Comparison of ENCODE assay signal across 9 cellular contexts in genomic region chr1:186829679-186830587, GRCh38. TPM values are rescaled to one million over a fixed set of nuclear protein-coding genes. Genes with fewer than 3 reads are reported as not detected.
DNase-seq lines count a peak whose midpoint lies in the region; TF ChIP-seq lines count a peak whose summit lies in the region.
"Had no signal": no experiment of that assay in that cellular context is flagged by ENCODE, and none has a peak within 500 bp of the region (broad histone marks: within the 10 kb centered on the region; RNA-seq: fewer than 3 reads in every experiment).

No MANE protein-coding gene starts in this region.

- peaks cover 8% of the 10 kb centered on the region for H3K4me1 Mint-ChIP-seq in activated T-helper 2 cell treated with anti-CD3 and anti-CD28 coated beads, Interferon-gamma antibody, Interleukin-2, Interleukin-4, amounts not matched to agents 10 μg/mL and 5 μg/mL and 100 μg/mL, durations not matched to agents 14 hours and 24 hours and 36 hours (ENCODE audit: low read depth)

- H3K27me3 ChIP-seq in hepatocyte, result no peaks in the 10 kb centered on the region
- no peaks in the 10 kb centered on the region for H3K27me3 ChIP-seq in testis

- no peaks in the 10 kb centered on the region for H3K9me3 ChIP-seq in hepatocyte (ENCODE audit: low read depth)
- H3K9me3 ChIP-seq in testis, result no peaks in the 10 kb centered on the region

- H3K9me3 Mint-ChIP-seq in activated T-helper 2 cell treated with anti-CD3 and anti-CD28 coated beads, Interferon-gamma antibody, Interleukin-2, Interleukin-4, amounts not matched to agents 10 μg/mL and 5 μg/mL and 100 μg/mL, durations not matched to agents 14 hours and 24 hours and 36 hours, result no peaks in the 10 kb centered on the region

- H3K36me3 Mint-ChIP-seq in activated T-helper 2 cell treated with anti-CD3 and anti-CD28 coated beads, Interferon-gamma antibody, Interleukin-2, Interleukin-4, amounts not matched to agents 10 μg/mL and 5 μg/mL and 100 μg/mL, durations not matched to agents 14 hours and 24 hours and 36 hours (ENCODE audit: low read depth), result no peaks in the 10 kb centered on the region

- peak overlapping the region; percentile 82 for H2AFZ ChIP-seq in hepatocyte

- H3K4me1 ChIP-seq in hepatocyte (ENCODE audit: insufficient read depth) (no peaks in the 10 kb centered on the region), testis (no peaks in the 10 kb centered on the region)

- H3K27ac Mint-ChIP-seq in activated T-helper 2 cell treated with anti-CD3 and anti-CD28 coated beads, Interferon-gamma antibody, Interleukin-2, Interleukin-4, amounts not matched to agents 10 μg/mL and 5 μg/mL and 100 μg/mL, durations not matched to agents 14 hours and 24 hours and 36 hours, result peak overlapping the region; percentile 69

- peak overlapping the region; percentile 83 for H3K4me3 Mint-ChIP-seq in activated T-helper 2 cell treated with anti-CD3 and anti-CD28 coated beads, Interferon-gamma antibody, Interleukin-2, Interleukin-4, amounts not matched to agents 10 μg/mL and 5 μg/mL and 100 μg/mL, durations not matched to agents 14 hours and 24 hours and 36 hours (ENCODE audit: low read depth)

- DNase-seq in SIG-M5 treated with dmso at 0.1 percent for 504 hours (lab: John Stamatoyannopoulos, UW; ENCODE audit: unreplicated experiment) (peak; percentile 23), SIG-M5 (lab: John Stamatoyannopoulos, UW) (no peak), hepatocyte (ENCODE audit: low spot score) (no peak), testis (no peak), T-helper 9 cell (no peak), GOT3 (lab: John Stamatoyannopoulos, UW) (no peak), T1000 (lab: John Stamatoyannopoulos, UW) (no peak)
- DNase-seq in activated T-helper 2 cell treated with anti-CD3 and anti-CD28 coated beads, Interferon-gamma antibody, Interleukin-2, Interleukin-4, amounts not matched to agents 10 μg/mL and 5 μg/mL and 100 μg/mL, durations not matched to agents 14 hours and 24 hours and 36 hours (ENCODE audit: low spot score), result no peak
- DNase-seq: stimulated activated CD4-positive, alpha-beta T cell treated with anti-CD3 and anti-CD28 coated beads, Interleukin-4, amount 100 ng/mL, for 24 hours had no signal

- 87% methylated on average over 14 of the region's 14 CpGs for WGBS in hepatocyte (ENCODE audit: low lambda C conversion rate, missing lambda C conversion rate)
- WGBS in testis, 2 donors, result 56 to 62% methylated on average over 14 of the region's 14 CpGs

- H4K20me1 ChIP-seq in hepatocyte (ENCODE audit: insufficient read depth, poor library complexity, severe bottlenecking), result no peaks in the 10 kb centered on the region

- H3K27ac ChIP-seq in hepatocyte (no peak overlapping the region), testis (peak overlapping the region in 1 of 2 donors; percentile 84)

- H3K36me3 ChIP-seq in hepatocyte (replicated peaks; ENCODE audit: insufficient read depth, low read depth) (no peaks in the 10 kb centered on the region), testis (ENCODE audit: low read depth, missing control alignments) (no peaks in the 10 kb centered on the region)

- H3K4me3 ChIP-seq in hepatocyte (peak overlapping the region; percentile 37), testis (peak overlapping the region; percentile 71 to 74)

- peaks cover 14% of the 10 kb centered on the region for H3K27me3 Mint-ChIP-seq in activated T-helper 2 cell treated with anti-CD3 and anti-CD28 coated beads, Interferon-gamma antibody, Interleukin-2, Interleukin-4, amounts not matched to agents 10 μg/mL and 5 μg/mL and 100 μg/mL, durations not matched to agents 14 hours and 24 hours and 36 hours (ENCODE audit: low read depth)

- intact Hi-C loops in activated T-helper 2 cell treated with anti-CD3 and anti-CD28 coated beads, Interferon-gamma antibody, Interleukin-2, Interleukin-4, amounts not matched to agents 10 μg/mL and 5 μg/mL and 100 μg/mL, durations not matched to agents 14 hours and 24 hours and 36 hours (cut with micrococcal nuclease), result loop anchor here (5.0 to 10.0 kb wide), 3 partner anchors 37 to 345 kb away; no protein-coding TSS in a partner anchor
- intact Hi-C loops in testis (cut with DNase I; ENCODE audit: low total_unique reads), result no loop called here

- TF ChIP-seq CTCF in hepatocyte (IDR thresholded peaks at IDR 0.05; ENCODE audit: poor library complexity) (no peak), testis (IDR thresholded peaks at IDR 0.05) (no peak)

- H3K79me2 ChIP-seq in hepatocyte, result no peaks in the 10 kb centered on the region

- H3K9me2 ChIP-seq in hepatocyte (replicated peaks; ENCODE audit: insufficient read depth), result no peaks in the 10 kb centered on the region

- TF ChIP-seq POLR2A in testis (IDR thresholded peaks at IDR 0.05), result no peak

- H3K4me2 ChIP-seq in hepatocyte, result peak overlapping the region; percentile 80

RNA-seq across cellular contexts. Expression of gene PLA2G4A, which starts 1.2 kb away (rescaled TPM):
- 27.1 and 28.2 TPM in 2 replicates for total RNA-seq in activated T-helper 2 cell treated with anti-CD3 and anti-CD28 coated beads, Interferon-gamma antibody, Interleukin-2, Interleukin-4, amounts not matched to agents 10 μg/mL and 5 μg/mL and 100 μg/mL, durations not matched to agents 14 hours and 24 hours and 36 hours
- total RNA-seq in hepatocyte (19.3 and 24.9 TPM in 2 replicates), testis (1 to 10 TPM; 6.4 TPM)
- polyA plus RNA-seq in hepatocyte (20.8 and 21.3 TPM in 2 replicates), testis (ENCODE audit: insufficient read depth, low read depth, low replicate concordance) (4.9 TPM)
